Comparison of ENCODE assay signal across 3 cellular contexts in the genomic region with DNA sequence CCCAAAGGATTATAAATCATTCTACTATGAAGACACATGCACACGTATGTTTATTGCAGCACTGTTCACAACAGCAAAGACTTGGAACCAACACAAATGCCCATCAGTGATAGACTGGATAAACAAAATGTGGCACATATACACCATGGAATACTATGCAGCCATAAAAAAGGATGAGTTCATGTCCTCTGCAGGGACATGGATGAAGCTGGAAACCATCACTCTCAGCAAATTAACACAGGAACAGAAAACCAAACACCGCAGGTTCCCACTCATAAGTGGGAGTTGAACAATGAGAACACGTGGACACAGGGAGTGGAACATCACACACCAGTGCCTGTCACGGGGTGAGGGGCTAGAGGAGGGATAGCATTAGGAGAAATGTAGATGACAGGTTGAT.
DNase-seq lines count a peak whose midpoint lies in the region; ATAC-seq, FAIRE-seq and TF ChIP-seq lines count a peak whose summit lies in the region.
"Not testable (repeated sequence)": the region's sequence is repeated elsewhere in the genome, so short reads cannot be mapped to it uniquely, and the experiment has no call there.

No MANE protein-coding gene starts in this region.

- H3K9ac ChIP-seq in K562 (ENCODE audit: insufficient read depth in 1 of 2, low read depth in 2 of 2, low read length in 2 of 2), result not testable (repeated sequence)

- H3K4me1 ChIP-seq in A549, result peaks cover 28% of the 10 kb centered on the region
- H3K4me1 ChIP-seq in HEK293 (ENCODE audit: control insufficient read depth, insufficient read depth, low read length); K562 (replicated peaks in 1 of 2; ENCODE audit: control insufficient read depth in 2 of 2, insufficient read depth in 2 of 2, low read length in 2 of 2): not testable (repeated sequence)

- not testable (repeated sequence) for TF ChIP-seq POLR2A in A549 (IDR thresholded peaks at IDR 0.05; ENCODE audit: low read length); K562 (conservative IDR thresholded peaks at IDR 0.05)

- not testable (repeated sequence) for TF ChIP-seq CTCF in A549 (IDR thresholded peaks at IDR 0.05); HEK293 (tag by site-specific recombination; IDR thresholded peaks at IDR 0.05); K562 (IDR thresholded peaks at IDR 0.05 in 2 of 3, conservative IDR thresholded peaks at IDR 0.05 in 1 of 3; ENCODE audit: insufficient read depth in 2 of 3, low read depth in 1 of 3, low read length in 3 of 3)

- H3K9me3 ChIP-seq in A549; HEK293 (ENCODE audit: control insufficient read depth, insufficient read depth, low read depth, low read length); K562 (replicated peaks; ENCODE audit: control insufficient read depth, insufficient read depth, low read depth, low read length): not testable (repeated sequence)

- not testable (repeated sequence) for TF ChIP-seq RAD21 in A549 (conservative IDR thresholded peaks at IDR 0.05 in 1 of 2, IDR thresholded peaks at IDR 0.05 in 1 of 2); K562 (CRISPR knock-in tag; conservative IDR thresholded peaks at IDR 0.05 in 1 of 2, IDR thresholded peaks at IDR 0.05 in 1 of 2)

- H4K20me1 ChIP-seq in K562 (replicated peaks; ENCODE audit: control insufficient read depth, insufficient read depth, low read length), result not testable (repeated sequence)

- not testable (repeated sequence) for ATAC-seq in A549, K562

- not testable (repeated sequence) for H2AFZ ChIP-seq in K562 (ENCODE audit: low read depth, low read length)

- not testable (repeated sequence) for H3K27me3 ChIP-seq in K562 (ENCODE audit: control insufficient read depth in 2 of 2, insufficient read depth in 2 of 2, low read length in 2 of 2)

- not testable (repeated sequence) for H3K79me2 ChIP-seq in K562 (ENCODE audit: control insufficient read depth, insufficient read depth, low read length)

- DNase-seq in A549 (ENCODE audit: low read depth in 1 of 2, low spot score in 1 of 2); K562 (ENCODE audit: extremely low read depth in 1 of 4, low spot score in 3 of 4): not testable (repeated sequence)

- 81% methylated on average over 4 of the region's 4 CpGs for WGBS in A549 (ENCODE audit: missing lambda C conversion rate)
- WGBS in K562 (ENCODE audit: insufficient coverage, low coverage, missing lambda C conversion rate), result 98% methylated on average over 3 of the region's 4 CpGs

- not testable (repeated sequence) for TF ChIP-seq EP300 in A549 (IDR thresholded peaks at IDR 0.05); K562 (IDR thresholded peaks at IDR 0.05; ENCODE audit: low read length)

- not testable (repeated sequence) for H3K36me3 ChIP-seq in HEK293 (ENCODE audit: control insufficient read depth in 2 of 2, insufficient read depth in 1 of 2, low read length in 2 of 2)
- peaks cover 12% of the 10 kb centered on the region; the same call in 1 of the 3 replicates for H3K36me3 ChIP-seq in K562 (ENCODE audit: control insufficient read depth, insufficient read depth, low read length)

- not testable (repeated sequence) for H3K4me3 ChIP-seq in A549; HEK293 (ENCODE audit: low read depth, low read length); K562

- in situ Hi-C loops in K562 (cut with MboI), result not testable (repeated sequence)

- not testable (repeated sequence) for BruUV-seq in K562 (replicated peaks; lab: Mats Ljungman, UMichigan)

- not testable (repeated sequence) for FAIRE-seq in A549 (lab: Jason Lieb, UNC); K562 (lab: Jason Lieb, UNC)

- CTCF ChIA-PET in A549 (lab: Yijun Ruan, JAX), result interaction anchor here (0.9 to 2.4 kb wide), 2 partner anchors 120 to 435 kb away, joined by 3 to 6 read pairs; a partner anchor contains a TSS
- CTCF ChIA-PET in HEK293 (lab: Yijun Ruan, JAX), result interaction anchor here (0.7 kb wide), 1 partner anchor 16 kb away, joined by 3 read pairs; no protein-coding TSS in a partner anchor
- CTCF ChIA-PET in K562 (lab: Yijun Ruan, JAX; ENCODE audit: low intra/inter-chr PET ratio), result not testable (repeated sequence)

- not testable (repeated sequence) for H3K4me2 ChIP-seq in A549; K562 (ENCODE audit: insufficient read depth, low read length)

- POLR2A ChIA-PET in A549 (lab: Yijun Ruan, JAX); HEK293 (lab: Yijun Ruan, JAX); K562 (lab: Yijun Ruan, JAX): not testable (repeated sequence)

- H3K27ac ChIP-seq in A549; HEK293 (ENCODE audit: extremely low read depth, low read depth, low read length); K562 (ENCODE audit: extremely low read depth, low read depth, low read length): not testable (repeated sequence)

- H3K9me1 ChIP-seq in K562 (ENCODE audit: control insufficient read depth, insufficient read depth, low read length), result not testable (repeated sequence)

- intact Hi-C loops in K562 (cut with micrococcal nuclease), result not testable (repeated sequence)

TF ChIP-seq in A549, 52 proteins besides CTCF, POLR2A, EP300 and RAD21:
- peak; percentile 48; the same call in 1 of the 2 replicates for TF ChIP-seq KDM1A (IDR thresholded peaks at IDR 0.05; ENCODE audit: low read depth)

TF ChIP-seq in HEK293, 187 proteins besides CTCF, POLR2A, EP300 and RAD21:
- TF ChIP-seq, protein P1, sequence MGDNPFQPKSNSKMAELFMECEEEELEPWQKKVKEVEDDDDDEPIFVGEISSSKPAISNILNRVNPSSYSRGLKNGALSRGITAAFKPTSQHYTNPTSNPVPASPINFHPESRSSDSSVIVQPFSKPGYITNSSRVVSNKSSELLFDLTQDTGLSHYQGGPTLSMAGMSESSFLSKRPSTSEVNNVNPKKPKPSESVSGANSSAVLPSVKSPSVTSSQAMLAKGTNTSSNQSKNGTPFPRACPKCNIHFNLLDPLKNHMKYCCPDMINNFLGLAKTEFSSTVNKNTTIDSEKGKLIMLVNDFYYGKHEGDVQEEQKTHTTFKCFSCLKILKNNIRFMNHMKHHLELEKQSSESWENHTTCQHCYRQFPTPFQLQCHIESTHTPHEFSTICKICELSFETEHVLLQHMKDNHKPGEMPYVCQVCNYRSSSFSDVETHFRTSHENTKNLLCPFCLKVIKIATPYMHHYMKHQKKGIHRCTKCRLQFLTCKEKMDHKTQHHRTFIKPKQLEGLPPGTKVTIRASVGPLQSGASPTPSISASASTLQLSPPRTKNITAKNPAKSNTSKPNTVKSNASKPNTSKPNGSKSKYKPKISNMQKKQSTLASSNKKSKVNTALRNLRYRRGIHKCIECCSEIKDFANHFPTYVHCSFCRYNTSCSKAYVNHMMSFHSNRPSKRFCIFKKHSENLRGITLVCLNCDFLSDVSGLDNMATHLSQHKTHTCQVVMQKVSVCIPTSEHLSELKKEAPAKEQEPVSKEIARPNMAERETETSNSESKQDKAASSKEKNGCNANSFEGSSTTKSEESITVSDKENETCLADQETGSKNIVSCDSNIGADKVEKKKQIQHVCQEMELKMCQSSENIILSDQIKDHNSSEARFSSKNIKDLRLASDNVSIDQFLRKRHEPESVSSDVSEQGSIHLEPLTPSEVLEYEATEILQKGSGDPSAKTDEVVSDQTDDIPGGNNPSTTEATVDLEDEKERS (tag by site-specific recombination; IDR thresholded peaks at IDR 0.05), result 0 out of 2 replicates have a peak, but pooled peaks have one; percentile 20
- TF ChIP-seq, protein P2, sequence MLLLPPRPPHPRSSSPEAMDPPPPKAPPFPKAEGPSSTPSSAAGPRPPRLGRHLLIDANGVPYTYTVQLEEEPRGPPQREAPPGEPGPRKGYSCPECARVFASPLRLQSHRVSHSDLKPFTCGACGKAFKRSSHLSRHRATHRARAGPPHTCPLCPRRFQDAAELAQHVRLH (tag by site-specific recombination; IDR thresholded peaks at IDR 0.05), result 0 out of 2 replicates have a peak, but pooled peaks have one; percentile 51
- peak; percentile 95 for TF ChIP-seq ZNF146 (tag by site-specific recombination; IDR thresholded peaks at IDR 0.05)
TF ChIP-seq in HEK293: peak in this region for 3; not testable (repeated sequence) for 184.

TF ChIP-seq in K562, 482 proteins besides CTCF, POLR2A, EP300 and RAD21:
- TF ChIP-seq BCOR (IDR thresholded peaks at IDR 0.05) (0 out of 2 replicates have a peak, but pooled peaks have one; percentile 33), KDM1A (IDR thresholded peaks at IDR 0.05) (0 out of 4 replicates have a peak, but pooled peaks of 1 of the 2 experiments have one; percentile 27), ZNF146 (CRISPR knock-in tag; IDR thresholded peaks at IDR 0.05; ENCODE audit: unreplicated experiment) (peak; percentile 81)
